In the genomic region with DNA sequence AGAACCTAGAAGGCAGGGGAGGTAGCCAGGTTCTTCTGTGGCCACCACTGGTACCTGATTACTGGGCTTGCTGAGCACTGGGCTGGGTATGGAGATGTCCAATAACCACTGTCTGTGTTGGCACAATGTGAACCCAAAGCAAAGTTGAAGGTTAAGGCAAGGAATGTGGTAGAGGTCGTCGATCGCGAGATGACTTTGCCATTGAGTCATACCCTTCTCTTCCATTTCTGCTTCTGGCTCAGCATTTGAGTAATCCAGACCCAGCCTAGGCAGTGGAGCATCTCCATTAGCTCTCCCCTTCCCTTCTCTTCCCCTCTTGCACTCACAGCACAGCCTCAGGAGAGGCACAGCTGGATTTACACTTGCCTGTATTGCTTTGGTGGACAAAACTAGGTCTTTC, we compare ENCODE assay signal across 20 cellular contexts.
DNase-seq lines count a peak whose midpoint lies in the region; ATAC-seq and FAIRE-seq lines count a peak whose summit lies in the region.
"Had no signal": no experiment of that assay in that cellular context is flagged by ENCODE, and none has a peak within 500 bp of the region (broad histone marks: within the 10 kb centered on the region; RNA-seq: fewer than 3 reads in every experiment).

No MANE protein-coding gene starts in this region.

- H3K4me1 Mint-ChIP-seq in activated T-cell treated with anti-CD3 and anti-CD28 coated beads, Interleukin-2, amount 50 U/mL, for 72 hours (ENCODE audit: low read depth) = peaks cover 10% of the 10 kb centered on the region
- H3K4me1 Mint-ChIP-seq in stimulated activated effector memory CD8-positive, alpha-beta T cell treated with anti-CD3 and anti-CD28 coated beads, Interleukin-12 subunit alpha, Interleukin-12 subunit beta, amount 100 ng/mL, for 72 hours = peaks cover 8% of the 10 kb centered on the region
- H3K4me1 Mint-ChIP-seq: nephron had no signal

- peak; percentile 66 to 76 for ATAC-seq in activated T-cell treated with anti-CD3 and anti-CD28 coated beads, Interleukin-2, amount 50 U/mL, for 72 hours (replicated peaks in 1 of 2)
- ATAC-seq in HG02610 (IDR thresholded peaks at IDR 0.05; ENCODE audit: unreplicated experiment) (peak; percentile 78), HG03354 (IDR thresholded peaks at IDR 0.05; ENCODE audit: poor library complexity, severe bottlenecking, unreplicated experiment) (peak; percentile 40)
- ATAC-seq in stimulated activated effector memory CD8-positive, alpha-beta T cell treated with anti-CD3 and anti-CD28 coated beads, Interleukin-12 subunit alpha, Interleukin-12 subunit beta, amount 100 ng/mL, for 72 hours = peak; percentile 60

- no peak for FAIRE-seq in RCC 7860 (lab: Jason Lieb, UNC)
- FAIRE-seq: frontal cortex, urothelium cell line had no signal

- no peaks in the 10 kb centered on the region for H3K27me3 Mint-ChIP-seq in activated T-cell treated with anti-CD3 and anti-CD28 coated beads, Interleukin-2, amount 50 U/mL, for 72 hours (ENCODE audit: low read depth)

- no peak overlapping the region for H3K4me3 Mint-ChIP-seq in activated T-cell treated with anti-CD3 and anti-CD28 coated beads, Interleukin-2, amount 50 U/mL, for 72 hours
- no peak overlapping the region for H3K4me3 Mint-ChIP-seq in stimulated activated effector memory CD8-positive, alpha-beta T cell treated with anti-CD3 and anti-CD28 coated beads, Interleukin-12 subunit alpha, Interleukin-12 subunit beta, amount 100 ng/mL, for 72 hours
- H3K4me3 Mint-ChIP-seq: activated naive CD4-positive, alpha-beta T cell treated with anti-CD3 and anti-CD28 coated beads for 36 hours; memory B cell; nephron had no signal

- DNase-seq in activated T-cell treated with anti-CD3 and anti-CD28 coated beads, Interleukin-2, amount 50 U/mL, for 72 hours = peak; percentile 5 to 6
- no peak for DNase-seq in activated T-cell treated with anti-CD3 and anti-CD28 coated beads for 4 hours
- no peak for DNase-seq in stimulated activated effector memory CD8-positive, alpha-beta T cell treated with anti-CD3 and anti-CD28 coated beads, Interleukin-12 subunit alpha, Interleukin-12 subunit beta, amount 100 ng/mL, for 72 hours (ENCODE audit: low spot score in 2 of 2)
- DNase-seq in NCI-H2227 treated with DMSO at 0.1 percent for 48 hours (lab: John Stamatoyannopoulos, UW) = no peak
- DNase-seq in HT-29 (ENCODE audit: low spot score) = no peak
- DNase-seq in RCC 7860 (ENCODE audit: low spot score) = no peak
- DNase-seq: activated CD8-positive, alpha-beta memory T cell treated with anti-CD3 and anti-CD28 coated beads, Interleukin-2, amount 50 U/mL, for 48 hours; activated naive CD4-positive, alpha-beta T cell treated with anti-CD3 and anti-CD28 coated beads for 36 hours; cerebellar nuclear complex; erythroblast; NCI-H1048; NCI-H2081 treated with DMSO at 0.1 percent for 48 hours; NCI-H510A; stimulated activated CD4-positive, alpha-beta T cell treated with anti-CD3 and anti-CD28 coated beads, Interleukin-4, amount 100 ng/mL, for 24 hours had no signal

- H3K36me3 Mint-ChIP-seq in activated T-cell treated with anti-CD3 and anti-CD28 coated beads, Interleukin-2, amount 50 U/mL, for 72 hours (ENCODE audit: insufficient read depth in 2 of 2) = no peaks in the 10 kb centered on the region
- H3K36me3 Mint-ChIP-seq in stimulated activated effector memory CD8-positive, alpha-beta T cell treated with anti-CD3 and anti-CD28 coated beads, Interleukin-12 subunit alpha, Interleukin-12 subunit beta, amount 100 ng/mL, for 72 hours = no peaks in the 10 kb centered on the region
- H3K36me3 Mint-ChIP-seq: memory B cell had no signal

- no peaks in the 10 kb centered on the region for H3K9me3 Mint-ChIP-seq in activated T-cell treated with anti-CD3 and anti-CD28 coated beads, Interleukin-2, amount 50 U/mL, for 72 hours
- H3K9me3 Mint-ChIP-seq in stimulated activated effector memory CD8-positive, alpha-beta T cell treated with anti-CD3 and anti-CD28 coated beads, Interleukin-12 subunit alpha, Interleukin-12 subunit beta, amount 100 ng/mL, for 72 hours = no peaks in the 10 kb centered on the region
- H3K9me3 Mint-ChIP-seq: activated naive CD4-positive, alpha-beta T cell treated with anti-CD3 and anti-CD28 coated beads for 36 hours; memory B cell; nephron had no signal

- H3K27ac Mint-ChIP-seq in activated T-cell treated with anti-CD3 and anti-CD28 coated beads, Interleukin-2, amount 50 U/mL, for 72 hours = no peak overlapping the region
- H3K27ac Mint-ChIP-seq in stimulated activated effector memory CD8-positive, alpha-beta T cell treated with anti-CD3 and anti-CD28 coated beads, Interleukin-12 subunit alpha, Interleukin-12 subunit beta, amount 100 ng/mL, for 72 hours = no peak overlapping the region
- H3K27ac Mint-ChIP-seq: activated naive CD4-positive, alpha-beta T cell treated with anti-CD3 and anti-CD28 coated beads for 36 hours; memory B cell; nephron had no signal

Comparison
In these comparisons a context has a peak if more than half of its experiments do, and no peak if none do; other contexts are left out.
1. DNase-seq: peak in activated T-cell treated with anti-CD3 and anti-CD28 coated beads, Interleukin-2, amount 50 U/mL, for 72 hours (2 of 2); none in activated T-cell treated with anti-CD3 and anti-CD28 coated beads for 4 hours (single experiment), stimulated activated effector memory CD8-positive, alpha-beta T cell treated with anti-CD3 and anti-CD28 coated beads, Interleukin-12 subunit alpha, Interleukin-12 subunit beta, amount 100 ng/mL, for 72 hours (0 of 2), NCI-H2227 treated with DMSO at 0.1 percent for 48 hours (single experiment), HT-29 (single experiment) and RCC 7860 (single experiment).
2. Peak in every context shown above with its lines, with median percentiles within 50 percentile points of each other: ATAC-seq.